In the genomic region with DNA sequence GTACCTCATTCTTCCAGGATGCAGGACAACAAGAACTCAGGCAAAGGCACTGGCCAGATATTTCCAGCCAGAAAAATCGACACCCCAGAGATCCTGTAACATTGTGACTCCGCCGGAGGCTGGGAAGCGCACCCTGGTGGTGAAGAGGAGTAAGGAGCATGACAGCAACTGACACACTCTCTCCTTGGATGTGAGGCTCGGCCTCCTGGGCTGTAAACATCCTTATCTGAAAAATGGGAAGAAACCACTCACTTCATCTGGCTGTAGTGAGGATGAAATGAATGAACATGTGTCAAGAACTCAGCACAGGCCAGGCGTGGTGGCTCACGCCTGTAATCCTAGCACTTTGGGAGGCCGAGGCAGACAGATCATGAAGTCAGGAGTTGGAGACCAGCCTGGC, we compare ENCODE assay signal across 8 cellular contexts. TPM values are rescaled to one million over a fixed set of nuclear protein-coding genes. Genes with fewer than 3 reads are reported as not detected.
A peak's percentile ranks its signal among the peaks of the same experiment; 100 is the strongest.
DNase-seq lines count a peak whose midpoint lies in the region; ATAC-seq and TF ChIP-seq lines count a peak whose summit lies in the region.

No MANE protein-coding gene starts in this region.

- no peaks in the 10 kb centered on the region for H3K4me1 Mint-ChIP-seq in activated CD8-positive, alpha-beta memory T cell treated with anti-CD3 and anti-CD28 coated beads, Interleukin-2, amount 10 ng/mL, durations not matched to agents 7 days and 5 days
- no peaks in the 10 kb centered on the region for H3K4me1 Mint-ChIP-seq in activated T-helper 2 cell treated with anti-CD3 and anti-CD28 coated beads, Interferon-gamma antibody, Interleukin-2, Interleukin-4, amounts not matched to agents 10 μg/mL and 5 μg/mL and 100 μg/mL, durations not matched to agents 14 hours and 24 hours and 36 hours (ENCODE audit: low read depth)
- H3K4me1 Mint-ChIP-seq in glutamatergic neuron (ENCODE audit: low read depth, unreplicated experiment), result peaks cover 8% of the 10 kb centered on the region

- peaks cover 14% of the 10 kb centered on the region for H3K4me1 ChIP-seq in NT2/D1 (ENCODE audit: insufficient read depth, insufficient read length)

- DNase-seq in activated CD8-positive, alpha-beta memory T cell treated with anti-CD3 and anti-CD28 coated beads, Interleukin-2, amount 10 ng/mL, durations not matched to agents 7 days and 5 days, result peak; percentile 48
- DNase-seq in activated CD8-positive, alpha-beta memory T cell treated with anti-CD3 and anti-CD28 coated beads for 24 hours, result no peak
- peak; percentile 16 for DNase-seq in NT2/D1 (ENCODE audit: low read depth, low spot score)
- DNase-seq in activated T-helper 2 cell treated with anti-CD3 and anti-CD28 coated beads, Interferon-gamma antibody, Interleukin-2, Interleukin-4, amounts not matched to agents 10 μg/mL and 5 μg/mL and 100 μg/mL, durations not matched to agents 14 hours and 24 hours and 36 hours (ENCODE audit: low spot score), result peak; percentile 16
- DNase-seq in glutamatergic neuron, result peak; percentile 54
- DNase-seq in stimulated activated CD4-positive, alpha-beta T cell treated with anti-CD3 and anti-CD28 coated beads, Interleukin-2, amount 100 ng/mL, for 48 hours, result peak; percentile 20 to 30
- no peak for DNase-seq in cerebellar cortex (ENCODE audit: low spot score)

- H3K9me3 ChIP-seq in NT2/D1 (ENCODE audit: insufficient read depth, low read length), result no peaks in the 10 kb centered on the region

- H3K4me3 Mint-ChIP-seq in activated CD8-positive, alpha-beta memory T cell treated with anti-CD3 and anti-CD28 coated beads, Interleukin-2, amount 10 ng/mL, durations not matched to agents 7 days and 5 days, result no peak overlapping the region
- H3K4me3 Mint-ChIP-seq in activated T-helper 2 cell treated with anti-CD3 and anti-CD28 coated beads, Interferon-gamma antibody, Interleukin-2, Interleukin-4, amounts not matched to agents 10 μg/mL and 5 μg/mL and 100 μg/mL, durations not matched to agents 14 hours and 24 hours and 36 hours (ENCODE audit: low read depth), result no peak overlapping the region
- no peak overlapping the region for H3K4me3 Mint-ChIP-seq in glutamatergic neuron (ENCODE audit: unreplicated experiment)

- CTCF ChIA-PET in activated CD8-positive, alpha-beta memory T cell treated with anti-CD3 and anti-CD28 coated beads, Interleukin-2, amount 10 ng/mL, durations not matched to agents 7 days and 5 days (lab: Charles Lee), result interaction anchor here (0.7 to 2.6 kb wide), 5 partner anchors 24 to 123 kb away, joined by 3 to 16 read pairs (median 3); no protein-coding TSS in a partner anchor

- no peaks in the 10 kb centered on the region for H3K9me3 Mint-ChIP-seq in activated CD8-positive, alpha-beta memory T cell treated with anti-CD3 and anti-CD28 coated beads, Interleukin-2, amount 10 ng/mL, durations not matched to agents 7 days and 5 days (ENCODE audit: low read depth)
- H3K9me3 Mint-ChIP-seq in activated T-helper 2 cell treated with anti-CD3 and anti-CD28 coated beads, Interferon-gamma antibody, Interleukin-2, Interleukin-4, amounts not matched to agents 10 μg/mL and 5 μg/mL and 100 μg/mL, durations not matched to agents 14 hours and 24 hours and 36 hours, result no peaks in the 10 kb centered on the region
- peaks cover 2% of the 10 kb centered on the region for H3K9me3 Mint-ChIP-seq in glutamatergic neuron (ENCODE audit: unreplicated experiment)

- no peaks in the 10 kb centered on the region for H3K27me3 ChIP-seq in NT2/D1 (ENCODE audit: insufficient read depth, insufficient read length)

- no peak overlapping the region for H3K9ac ChIP-seq in NT2/D1 (ENCODE audit: insufficient read length, low read depth)

- TF ChIP-seq CTCF in glutamatergic neuron (IDR thresholded peaks at IDR 0.05; ENCODE audit: partially characterized antibody, unreplicated experiment), result peak; percentile 70

- intact Hi-C loops in activated T-helper 2 cell treated with anti-CD3 and anti-CD28 coated beads, Interferon-gamma antibody, Interleukin-2, Interleukin-4, amounts not matched to agents 10 μg/mL and 5 μg/mL and 100 μg/mL, durations not matched to agents 14 hours and 24 hours and 36 hours (cut with micrococcal nuclease), result loop anchor here (5.0 kb wide), 1 partner anchor 75 kb away; no protein-coding TSS in a partner anchor

- ATAC-seq in activated CD8-positive, alpha-beta memory T cell treated with anti-CD3 and anti-CD28 coated beads, Interleukin-2, amount 10 ng/mL, durations not matched to agents 7 days and 5 days, result peak; percentile 65
- ATAC-seq in HG02678 (IDR thresholded peaks at IDR 0.05; ENCODE audit: unreplicated experiment), result no peak

- no peaks in the 10 kb centered on the region for H3K27me3 Mint-ChIP-seq in activated CD8-positive, alpha-beta memory T cell treated with anti-CD3 and anti-CD28 coated beads, Interleukin-2, amount 10 ng/mL, durations not matched to agents 7 days and 5 days
- no peaks in the 10 kb centered on the region for H3K27me3 Mint-ChIP-seq in activated T-helper 2 cell treated with anti-CD3 and anti-CD28 coated beads, Interferon-gamma antibody, Interleukin-2, Interleukin-4, amounts not matched to agents 10 μg/mL and 5 μg/mL and 100 μg/mL, durations not matched to agents 14 hours and 24 hours and 36 hours (ENCODE audit: low read depth)
- H3K27me3 Mint-ChIP-seq in glutamatergic neuron (ENCODE audit: unreplicated experiment), result peaks cover 7% of the 10 kb centered on the region

- peaks cover 35% of the 10 kb centered on the region for H3K36me3 ChIP-seq in NT2/D1 (ENCODE audit: insufficient read depth, insufficient read length, low read length)

- H3K27ac Mint-ChIP-seq in activated CD8-positive, alpha-beta memory T cell treated with anti-CD3 and anti-CD28 coated beads, Interleukin-2, amount 10 ng/mL, durations not matched to agents 7 days and 5 days, result peak overlapping the region; percentile 13
- H3K27ac Mint-ChIP-seq in activated T-helper 2 cell treated with anti-CD3 and anti-CD28 coated beads, Interferon-gamma antibody, Interleukin-2, Interleukin-4, amounts not matched to agents 10 μg/mL and 5 μg/mL and 100 μg/mL, durations not matched to agents 14 hours and 24 hours and 36 hours, result no peak overlapping the region
- peak overlapping the region; percentile 52 for H3K27ac Mint-ChIP-seq in glutamatergic neuron (ENCODE audit: unreplicated experiment)

- H3K36me3 Mint-ChIP-seq in activated CD8-positive, alpha-beta memory T cell treated with anti-CD3 and anti-CD28 coated beads, Interleukin-2, amount 10 ng/mL, durations not matched to agents 7 days and 5 days, result peaks cover 16% of the 10 kb centered on the region
- peaks cover 36% of the 10 kb centered on the region for H3K36me3 Mint-ChIP-seq in activated T-helper 2 cell treated with anti-CD3 and anti-CD28 coated beads, Interferon-gamma antibody, Interleukin-2, Interleukin-4, amounts not matched to agents 10 μg/mL and 5 μg/mL and 100 μg/mL, durations not matched to agents 14 hours and 24 hours and 36 hours (ENCODE audit: low read depth)
- H3K36me3 Mint-ChIP-seq in glutamatergic neuron (ENCODE audit: unreplicated experiment), result no peaks in the 10 kb centered on the region

- no peak overlapping the region for H3K4me3 ChIP-seq in NT2/D1 (ENCODE audit: insufficient read length, low read depth)

RNA-seq across cellular contexts. Expression of a gene that starts 27.5 kb away (rescaled TPM):
- 10 to 100 TPM; 38.4 to 40.1 TPM for total RNA-seq in activated CD8-positive, alpha-beta memory T cell treated with anti-CD3 and anti-CD28 coated beads, Interleukin-2, amount 10 ng/mL, durations not matched to agents 7 days and 5 days
- 26.0 and 32.6 TPM in 2 replicates for total RNA-seq in activated T-helper 2 cell treated with anti-CD3 and anti-CD28 coated beads, Interferon-gamma antibody, Interleukin-2, Interleukin-4, amounts not matched to agents 10 μg/mL and 5 μg/mL and 100 μg/mL, durations not matched to agents 14 hours and 24 hours and 36 hours
- 31.7 TPM for total RNA-seq in glutamatergic neuron (ENCODE audit: unreplicated experiment)

RNA-seq across cellular contexts. Expression of a gene that starts 47.3 kb away (rescaled TPM):
- total RNA-seq in activated CD8-positive, alpha-beta memory T cell treated with anti-CD3 and anti-CD28 coated beads, Interleukin-2, amount 10 ng/mL, durations not matched to agents 7 days and 5 days, result 10 to 100 TPM; 16.3 to 19.2 TPM
- total RNA-seq in activated T-helper 2 cell treated with anti-CD3 and anti-CD28 coated beads, Interferon-gamma antibody, Interleukin-2, Interleukin-4, amounts not matched to agents 10 μg/mL and 5 μg/mL and 100 μg/mL, durations not matched to agents 14 hours and 24 hours and 36 hours, result 26.6 and 27.2 TPM in 2 replicates
- 22.6 TPM for total RNA-seq in glutamatergic neuron (ENCODE audit: unreplicated experiment)

Comparison
In these comparisons a context has a peak if more than half of its experiments do, and no peak if none do; other contexts are left out.
1. DNase-seq: peak in activated CD8-positive, alpha-beta memory T cell treated with anti-CD3 and anti-CD28 coated beads, Interleukin-2, amount 10 ng/mL, durations not matched to agents 7 days and 5 days (single experiment), NT2/D1 (single experiment), activated T-helper 2 cell treated with anti-CD3 and anti-CD28 coated beads, Interferon-gamma antibody, Interleukin-2, Interleukin-4, amounts not matched to agents 10 μg/mL and 5 μg/mL and 100 μg/mL, durations not matched to agents 14 hours and 24 hours and 36 hours (single experiment), glutamatergic neuron (single experiment) and stimulated activated CD4-positive, alpha-beta T cell treated with anti-CD3 and anti-CD28 coated beads, Interleukin-2, amount 100 ng/mL, for 48 hours (2 of 2); none in activated CD8-positive, alpha-beta memory T cell treated with anti-CD3 and anti-CD28 coated beads for 24 hours (single experiment) and cerebellar cortex (single experiment).